In the genomic region with DNA sequence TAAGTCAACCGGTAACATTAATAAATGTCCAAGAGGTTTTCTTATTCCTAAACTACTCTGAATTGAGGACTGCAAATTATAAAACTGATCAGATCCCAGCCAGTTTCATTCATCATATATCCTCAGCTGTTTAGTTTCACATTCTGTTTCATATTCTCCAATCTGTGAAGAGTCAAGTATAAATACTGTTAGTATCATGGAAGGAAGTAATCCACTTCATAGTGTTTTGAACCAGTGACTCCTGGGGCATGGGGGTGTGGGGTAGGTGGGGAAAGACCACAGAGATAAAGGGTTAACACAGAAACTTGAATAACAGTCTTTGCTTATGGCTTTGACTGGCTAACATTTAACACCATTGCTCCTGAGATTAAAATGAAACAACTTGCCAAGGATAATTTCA, we compare ENCODE assay signal across 12 cellular contexts.
DNase-seq lines count a peak whose midpoint lies in the region; ATAC-seq and TF ChIP-seq lines count a peak whose summit lies in the region.
"Had no signal": no experiment of that assay in that cellular context is flagged by ENCODE, and none has a peak within 500 bp of the region (broad histone marks: within the 10 kb centered on the region; RNA-seq: fewer than 3 reads in every experiment).

No MANE protein-coding gene starts in this region.

- no peaks in the 10 kb centered on the region for H3K27me3 ChIP-seq in effector memory CD4-positive, alpha-beta T cell (replicated peaks; ENCODE audit: control insufficient read depth, insufficient read depth, low read length, poor library complexity, severe bottlenecking)
- no peaks in the 10 kb centered on the region for H3K27me3 ChIP-seq in smooth muscle cell (ENCODE audit: low read depth)
- H3K27me3 ChIP-seq: adrenal gland had no signal

- no peaks in the 10 kb centered on the region for H3K9me3 Mint-ChIP-seq in T-helper 1 cell treated with Interleukin-12 subunit alpha and Interleukin-12 subunit beta and Interleukin-4 antibody, amounts not matched to agents 30 μg/mL and 1 μg/mL, for 36 hours
- H3K9me3 Mint-ChIP-seq: endodermal cell had no signal

- peak overlapping the region; percentile 73 for H3K27ac ChIP-seq in effector memory CD4-positive, alpha-beta T cell (ENCODE audit: insufficient read depth, low read length, poor library complexity, severe bottlenecking)
- H3K27ac ChIP-seq in smooth muscle cell (ENCODE audit: low read depth), result peak overlapping the region; percentile 95
- H3K27ac ChIP-seq: adrenal gland, thoracic aorta had no signal

- no peaks in the 10 kb centered on the region for H3K27me3 Mint-ChIP-seq in T-helper 1 cell treated with Interleukin-12 subunit alpha and Interleukin-12 subunit beta and Interleukin-4 antibody, amounts not matched to agents 30 μg/mL and 1 μg/mL, for 36 hours (ENCODE audit: low read depth)

- H3K36me3 ChIP-seq in effector memory CD4-positive, alpha-beta T cell (ENCODE audit: control insufficient read depth, insufficient read depth, low read length), result peaks cover 5% of the 10 kb centered on the region
- no peaks in the 10 kb centered on the region for H3K36me3 ChIP-seq in smooth muscle cell (ENCODE audit: low read depth)
- H3K36me3 ChIP-seq: adrenal gland, thoracic aorta had no signal

- H3K4me1 ChIP-seq in effector memory CD4-positive, alpha-beta T cell (ENCODE audit: control insufficient read depth, insufficient read depth, low read length, poor library complexity, severe bottlenecking), result peaks cover 51% of the 10 kb centered on the region
- H3K4me1 ChIP-seq in smooth muscle cell (ENCODE audit: low read depth), result peaks cover 34% of the 10 kb centered on the region
- H3K4me1 ChIP-seq: adrenal gland had no signal

- TF ChIP-seq CTCF in smooth muscle cell (IDR thresholded peaks at IDR 0.05; ENCODE audit: borderline replicate concordance, insufficient read depth, poor library complexity, severe bottlenecking), result no peak

- DNase-seq in effector memory CD4-positive, alpha-beta T cell, result no peak
- no peak for DNase-seq in smooth muscle cell (lab: John Stamatoyannopoulos, UW; ENCODE audit: unreplicated experiment)
- no peak for DNase-seq in KG1 (lab: John Stamatoyannopoulos, UW)
- DNase-seq in activated effector memory CD4-positive, alpha-beta T cell treated with anti-CD3 and anti-CD28 coated beads, Interleukin-2, amount 50 U/mL, for 16 hours, result no peak
- DNase-seq: adrenal gland, endodermal cell, NCI-H2029, PC-3 had no signal

- peaks cover 31% of the 10 kb centered on the region for H3K36me3 Mint-ChIP-seq in T-helper 1 cell treated with Interleukin-12 subunit alpha and Interleukin-12 subunit beta and Interleukin-4 antibody, amounts not matched to agents 30 μg/mL and 1 μg/mL, for 36 hours (ENCODE audit: low read depth)

- H2AFZ ChIP-seq in smooth muscle cell (ENCODE audit: low read depth), result no peak overlapping the region

- H3K4me3 Mint-ChIP-seq in T-helper 1 cell treated with Interleukin-12 subunit alpha and Interleukin-12 subunit beta and Interleukin-4 antibody, amounts not matched to agents 30 μg/mL and 1 μg/mL, for 36 hours, result peak overlapping the region; percentile 63
- H3K4me3 Mint-ChIP-seq: endodermal cell had no signal

- H3K4me2 ChIP-seq in smooth muscle cell, result peak overlapping the region; percentile 65

- H4K20me1 ChIP-seq in smooth muscle cell (ENCODE audit: low read depth), result peaks cover 17% of the 10 kb centered on the region

- H3K9me3 ChIP-seq in effector memory CD4-positive, alpha-beta T cell (ENCODE audit: control insufficient read depth, low read length), result no peaks in the 10 kb centered on the region
- H3K9me3 ChIP-seq in smooth muscle cell (replicated peaks; ENCODE audit: low read depth), result no peaks in the 10 kb centered on the region
- H3K9me3 ChIP-seq: adrenal gland, thoracic aorta had no signal

- H3K4me3 ChIP-seq in effector memory CD4-positive, alpha-beta T cell (ENCODE audit: insufficient read depth, low read depth, low read length, poor library complexity, severe bottlenecking), result no peak overlapping the region
- H3K4me3 ChIP-seq in smooth muscle cell, result no peak overlapping the region
- H3K4me3 ChIP-seq: adrenal gland, thoracic aorta had no signal

- peaks cover 76% of the 10 kb centered on the region for H3K4me1 Mint-ChIP-seq in T-helper 1 cell treated with Interleukin-12 subunit alpha and Interleukin-12 subunit beta and Interleukin-4 antibody, amounts not matched to agents 30 μg/mL and 1 μg/mL, for 36 hours (ENCODE audit: low read depth)

- H3F3A ChIP-seq in smooth muscle cell (ENCODE audit: low read depth), result peaks cover 23% of the 10 kb centered on the region

- peak; percentile 30 for ATAC-seq in GM18909 (IDR thresholded peaks at IDR 0.05; ENCODE audit: poor library complexity, unreplicated experiment)
- ATAC-seq in HG02981 (IDR thresholded peaks at IDR 0.05; ENCODE audit: unreplicated experiment), result no peak
- ATAC-seq: PC-3 had no signal

- peak overlapping the region; percentile 64 for H3K9ac ChIP-seq in smooth muscle cell (ENCODE audit: low read depth)

- peaks cover 18% of the 10 kb centered on the region for H3K79me2 ChIP-seq in smooth muscle cell (ENCODE audit: low read depth)

- 100% methylated on average over 1 of the region's 1 CpG for WGBS in smooth muscle cell (ENCODE audit: low lambda C conversion rate)

- H3K27ac Mint-ChIP-seq in T-helper 1 cell treated with Interleukin-12 subunit alpha and Interleukin-12 subunit beta and Interleukin-4 antibody, amounts not matched to agents 30 μg/mL and 1 μg/mL, for 36 hours, result peak overlapping the region; percentile 99
- H3K27ac Mint-ChIP-seq: endodermal cell had no signal
